14 cellular contexts compared by ENCODE assay signal in the genomic region with DNA sequence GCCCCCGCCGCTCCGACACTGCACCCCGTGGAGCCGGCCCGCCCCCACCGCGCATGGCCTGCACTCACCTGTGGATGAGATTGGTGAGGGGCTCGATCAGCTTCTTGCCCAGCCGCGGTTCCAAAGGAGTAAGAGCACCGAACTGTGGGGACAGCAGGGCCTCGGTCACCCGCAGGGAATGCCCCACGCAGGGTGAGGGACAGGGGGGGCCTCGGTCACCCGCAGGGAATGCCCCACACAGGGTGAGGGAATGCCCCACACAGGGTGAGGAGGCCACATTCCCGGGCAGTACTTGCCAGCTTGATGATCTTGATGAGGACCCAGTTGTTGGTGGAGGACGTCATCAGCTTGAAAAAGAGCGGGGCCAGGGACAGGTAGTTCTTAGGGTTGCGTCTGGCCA. TPM values are rescaled to one million over a fixed set of nuclear protein-coding genes. Genes with fewer than 3 reads are reported as not detected.
A peak's percentile ranks its signal among the peaks of the same experiment; 100 is the strongest.
DNase-seq lines count a peak whose midpoint lies in the region; ATAC-seq and TF ChIP-seq lines count a peak whose summit lies in the region.
"Had no signal": no experiment of that assay in that cellular context is flagged by ENCODE, and none has a peak within 500 bp of the region (broad histone marks: within the 10 kb centered on the region; RNA-seq: fewer than 3 reads in every experiment).

No MANE protein-coding gene starts in this region.

- no peak overlapping the region for H2BK120ac ChIP-seq in neuronal stem cell (ENCODE audit: low read depth, low read length)

- H3K79me1 ChIP-seq in neuronal stem cell (ENCODE audit: low read depth, low read length) = peaks cover 33% of the 10 kb centered on the region

- H2AFZ ChIP-seq in neuronal stem cell (ENCODE audit: low read length) (no peak overlapping the region), mammary epithelial cell (ENCODE audit: low read depth, low read length) (no peak overlapping the region), osteoblast (ENCODE audit: low read length) (no peak overlapping the region)

- WGBS in heart right ventricle, 2 donors = 87 to 89% methylated on average over 21 of the region's 21 CpGs
- WGBS in neuronal stem cell (ENCODE audit: extremely low coverage in 2 of 2, insufficient read length in 2 of 2, insufficient replicate concordance in 1 of 2), 2 donors = no CpG with 5 or more reads among the region's 21 CpGs
- 97% methylated on average over 12 of the region's 21 CpGs for WGBS in mammary epithelial cell (ENCODE audit: low coverage, missing lambda C conversion rate)

- H3K27me3 ChIP-seq in heart right ventricle (no peaks in the 10 kb centered on the region), neuronal stem cell (ENCODE audit: control insufficient read depth in 3 of 3, insufficient read depth in 3 of 3, low read depth in 1 of 3, low read length in 3 of 3) (no peaks in the 10 kb centered on the region), mammary epithelial cell (ENCODE audit: insufficient read depth, low read length) (no peaks in the 10 kb centered on the region), osteoblast (ENCODE audit: insufficient read depth, low read length) (no peaks in the 10 kb centered on the region)

- H3K79me2 ChIP-seq in mammary epithelial cell (ENCODE audit: insufficient read depth, low read length) (peaks cover 58% of the 10 kb centered on the region), osteoblast (ENCODE audit: insufficient read depth, low read length) (peaks cover 70% of the 10 kb centered on the region)

- dilution Hi-C loops in mammary epithelial cell (cut with HindIII; ENCODE audit: low sequenced_read_pairs) = no loop called here

- H3K18ac ChIP-seq in neuronal stem cell (ENCODE audit: low read length) = no peak overlapping the region

- no peak; the same call in 1 of the 2 replicates for TF ChIP-seq EP300 in Ishikawa (IDR thresholded peaks at IDR 0.05; ENCODE audit: borderline replicate concordance)

- no peak overlapping the region for H3K4ac ChIP-seq in neuronal stem cell (ENCODE audit: low read length)

- no peak overlapping the region for H3K23ac ChIP-seq in neuronal stem cell (ENCODE audit: low read depth, low read length, poor library complexity)

- H3K4me2 ChIP-seq in neuronal stem cell (ENCODE audit: insufficient read depth, low read length, poor library complexity, severe bottlenecking) (no peak overlapping the region), mammary epithelial cell (ENCODE audit: insufficient read depth, low read depth, low read length) (no peak overlapping the region), osteoblast (ENCODE audit: insufficient read depth, low read length) (no peak overlapping the region)

- peaks cover 0 to 93% (median 36%) of the 10 kb centered on the region in 9 donors for H3K36me3 ChIP-seq in heart right ventricle
- peaks cover 46 to 88% of the 10 kb centered on the region in 2 donors for H3K36me3 ChIP-seq in neuronal stem cell (replicated peaks in 1 of 2; ENCODE audit: control insufficient read depth in 2 of 2, insufficient read depth in 2 of 2, low read length in 2 of 2)
- peaks cover 25% of the 10 kb centered on the region for H3K36me3 ChIP-seq in mammary epithelial cell (ENCODE audit: insufficient read depth, low read length)
- H3K36me3 ChIP-seq in osteoblast (ENCODE audit: insufficient read depth, low read length) = peaks cover 69% of the 10 kb centered on the region

- H3K4me3 Mint-ChIP-seq in glutamatergic neuron (ENCODE audit: unreplicated experiment) = no peak overlapping the region
- H3K4me3 Mint-ChIP-seq: B cell; CD4-positive, alpha-beta T cell had no signal

- H3K4me1 Mint-ChIP-seq in glutamatergic neuron (ENCODE audit: low read depth, unreplicated experiment) = no peaks in the 10 kb centered on the region
- H3K4me1 Mint-ChIP-seq: B cell had no signal

- H2AK5ac ChIP-seq in neuronal stem cell (ENCODE audit: low read depth, low read length) = no peak overlapping the region

- TF ChIP-seq CTCF in heart right ventricle (IDR thresholded peaks at IDR 0.05) (no peak), glutamatergic neuron (IDR thresholded peaks at IDR 0.05; ENCODE audit: partially characterized antibody, unreplicated experiment) (no peak), mammary epithelial cell (conservative IDR thresholded peaks at IDR 0.05 in 1 of 2, IDR thresholded peaks at IDR 0.05 in 1 of 2; ENCODE audit: extremely low read depth in 1 of 2, insufficient read depth in 1 of 2, low read depth in 1 of 2, low read length in 2 of 2) (no peak), osteoblast (IDR thresholded peaks at IDR 0.05; ENCODE audit: extremely low read depth, low read depth, low read length) (no peak)

- no peak overlapping the region for H2BK5ac ChIP-seq in neuronal stem cell (ENCODE audit: low read length)

- BruUV-seq in mammary epithelial cell (replicated peaks; lab: Mats Ljungman, UMichigan) = no TSS peak

- ATAC-seq in Right ventricle myocardium inferior (peak; percentile 9), left ventricle myocardium superior (no peak), heart right ventricle (peak in 5 of 8 donors; percentile 8 to 42 (median 23))
- ATAC-seq: GM12878 had no signal

- CTCF ChIA-PET in mammary epithelial cell (lab: Charles Lee; ENCODE audit: low non-redundant PET) = no interaction called here

- no peak overlapping the region for H2BK12ac ChIP-seq in neuronal stem cell (ENCODE audit: low read length)

- TF ChIP-seq RAD21 in Ishikawa (IDR thresholded peaks at IDR 0.05; ENCODE audit: low read depth) = no peak

- H3K27ac ChIP-seq in heart right ventricle (peak overlapping the region in 9 of 10 donors; percentile 44 to 87 (median 79)), neuronal stem cell (replicated peaks; ENCODE audit: low read length) (no peak overlapping the region), mammary epithelial cell (ENCODE audit: insufficient read depth, low read depth, low read length) (no peak overlapping the region), osteoblast (ENCODE audit: low read depth, low read length) (no peak overlapping the region)

- no peak overlapping the region for H4K8ac ChIP-seq in neuronal stem cell (ENCODE audit: low read depth, low read length)

- in situ Hi-C loops in mammary epithelial cell (cut with MboI; ENCODE audit: low sequenced_read_pairs in 2 of 2) = no loop called here

- peaks cover 2% of the 10 kb centered on the region for H3K27me3 Mint-ChIP-seq in glutamatergic neuron (ENCODE audit: unreplicated experiment)
- H3K27me3 Mint-ChIP-seq: B cell; CD4-positive, alpha-beta T cell had no signal

- DNase-seq in Right ventricle myocardium inferior (ENCODE audit: missing footprints) (no peak), left ventricle myocardium superior (no peak), heart right ventricle (no peak), neuronal stem cell (ENCODE audit: low spot score) (no peak), glutamatergic neuron (no peak), mammary epithelial cell (no peak), osteoblast (ENCODE audit: insufficient read length, low spot score, missing footprints) (no peak)
- DNase-seq: C1 segment of cervical spinal cord; CD4-positive, alpha-beta T cell; DMS79; H7 had no signal

- H3K14ac ChIP-seq in neuronal stem cell (ENCODE audit: low read length) = no peak overlapping the region

- peaks cover 0 to 42% (median 25%) of the 10 kb centered on the region in 9 donors for H3K4me1 ChIP-seq in heart right ventricle
- no peaks in the 10 kb centered on the region for H3K4me1 ChIP-seq in neuronal stem cell (ENCODE audit: control insufficient read depth in 2 of 2, insufficient read depth in 1 of 2, low read depth in 1 of 2, low read length in 2 of 2)
- no peaks in the 10 kb centered on the region for H3K4me1 ChIP-seq in mammary epithelial cell (ENCODE audit: insufficient read depth, low read length)
- H3K4me1 ChIP-seq in osteoblast (ENCODE audit: insufficient read depth, low read length) = no peaks in the 10 kb centered on the region

- H4K20me1 ChIP-seq in mammary epithelial cell (ENCODE audit: insufficient read depth, low read length) (no peaks in the 10 kb centered on the region), osteoblast (ENCODE audit: insufficient read depth, low read length) (peaks cover 49% of the 10 kb centered on the region)

- H3K4me3 ChIP-seq in heart right ventricle = no peak overlapping the region
- no peak overlapping the region for H3K4me3 ChIP-seq in neuronal stem cell (ENCODE audit: low read length in 2 of 2)
- H3K4me3 ChIP-seq in mammary epithelial cell (replicated peaks in 1 of 3; ENCODE audit: insufficient read depth in 1 of 3, low read depth in 2 of 3, low read length in 3 of 3) = no peak overlapping the region
- no peak overlapping the region for H3K4me3 ChIP-seq in osteoblast (ENCODE audit: insufficient read depth, low read length)
- H3K4me3 ChIP-seq: GM12878 had no signal

- no peak overlapping the region for H4K91ac ChIP-seq in neuronal stem cell (ENCODE audit: low read depth, low read length, poor library complexity)

- intact Hi-C loops in Right ventricle myocardium inferior (cut with DNase I) = no loop called here
- intact Hi-C loops in left ventricle myocardium superior (cut with micrococcal nuclease) = no loop called here
- intact Hi-C loops in heart right ventricle (cut with DNase I) = loop anchor here in 1 of 10 donors (5.0 kb wide), 1 partner anchor 988 kb away; no protein-coding TSS in a partner anchor
- intact Hi-C loops in mammary epithelial cell (cut with micrococcal nuclease) = no loop called here

- H3K9ac ChIP-seq in neuronal stem cell (ENCODE audit: low read depth, low read length, poor library complexity) = peak overlapping the region; percentile 4
- H3K9ac ChIP-seq in mammary epithelial cell (ENCODE audit: insufficient read depth, low read length) = no peak overlapping the region

- no peak overlapping the region for H3K27ac Mint-ChIP-seq in glutamatergic neuron (ENCODE audit: unreplicated experiment)
- H3K27ac Mint-ChIP-seq: B cell; CD4-positive, alpha-beta T cell had no signal

- peaks cover 4% of the 10 kb centered on the region for H3K36me3 Mint-ChIP-seq in glutamatergic neuron (ENCODE audit: unreplicated experiment)

- H3K9me3 Mint-ChIP-seq in glutamatergic neuron (ENCODE audit: unreplicated experiment) = peaks cover 3% of the 10 kb centered on the region
- H3K9me3 Mint-ChIP-seq: CD4-positive, alpha-beta T cell had no signal

- no peak overlapping the region for H2BK15ac ChIP-seq in neuronal stem cell (ENCODE audit: low read length)

- H3K9me3 ChIP-seq in heart right ventricle = no peaks in the 10 kb centered on the region
- no peaks in the 10 kb centered on the region for H3K9me3 ChIP-seq in neuronal stem cell (replicated peaks in 1 of 2; ENCODE audit: control insufficient read depth in 2 of 2, insufficient read depth in 1 of 2, low read depth in 1 of 2, low read length in 2 of 2)
- no peaks in the 10 kb centered on the region for H3K9me3 ChIP-seq in mammary epithelial cell (replicated peaks; ENCODE audit: insufficient read depth, low read length)
- H3K9me3 ChIP-seq in osteoblast (ENCODE audit: low read depth, low read length) = no peaks in the 10 kb centered on the region

RNA-seq across cellular contexts. Expression of gene AP3D1, which starts 22.3 kb away (rescaled TPM):
- total RNA-seq in Right ventricle myocardium inferior (71.8 TPM), left ventricle myocardium superior (78.2 TPM), heart right ventricle (100 to 1,000 TPM in 1 of 10 donors, 10 to 100 TPM in 9; 68.4 to 168 (median 81.9) TPM), glutamatergic neuron (ENCODE audit: unreplicated experiment) (133 TPM), mammary epithelial cell (100 to 1,000 TPM; 124 to 143 TPM), osteoblast (119 and 121 TPM in 2 replicates)
- polyA plus RNA-seq in heart right ventricle (10 to 100 TPM; 63.9 to 95.1 TPM), mammary epithelial cell (95.6 TPM)
- polyA plus RNA-seq in neuronal stem cell (2013, experiment 1 of 2) = 60.6 TPM
- 60.3 TPM for polyA plus RNA-seq in neuronal stem cell (2013, experiment 2 of 2)
- polyA minus RNA-seq in mammary epithelial cell = 288 TPM

RNA-seq across cellular contexts. Expression of gene IZUMO4, which starts 32.3 kb away (rescaled TPM):
- total RNA-seq in Right ventricle myocardium inferior = 1.4 TPM
- 1.9 TPM for total RNA-seq in left ventricle myocardium superior
- 1 to 10 TPM; 1.2 to 6.5 (median 2.2) TPM for total RNA-seq in heart right ventricle
- 10 to 100 TPM in 1 of 2 donors, 1 to 10 TPM in 1; 8.6 to 13.1 TPM for polyA plus RNA-seq in heart right ventricle
- polyA plus RNA-seq in neuronal stem cell (2013, experiment 1 of 2) = 2.5 TPM
- 2.3 TPM for polyA plus RNA-seq in neuronal stem cell (2013, experiment 2 of 2)
- 10.6 TPM for total RNA-seq in glutamatergic neuron (ENCODE audit: unreplicated experiment)
- 10 to 100 TPM in 1 of 2 donors, 1 to 10 TPM in 1; 1.2 to 11.2 TPM for total RNA-seq in mammary epithelial cell
- 12.6 TPM for polyA plus RNA-seq in mammary epithelial cell
- 8.8 TPM for polyA minus RNA-seq in mammary epithelial cell
- total RNA-seq in osteoblast = 0.36 and 2.4 TPM in 2 replicates

RNA-seq across cellular contexts. Expression of gene MOB3A, which starts 32.9 kb away (rescaled TPM):
- 14.3 TPM for total RNA-seq in Right ventricle myocardium inferior
- 17.5 TPM for total RNA-seq in left ventricle myocardium superior
- 10 to 100 TPM; 10.0 to 30.5 (median 16.2) TPM for total RNA-seq in heart right ventricle
- polyA plus RNA-seq in heart right ventricle = 10 to 100 TPM in 1 of 2 donors, 1 to 10 TPM in 1; 8.9 to 12.8 TPM
- polyA plus RNA-seq in neuronal stem cell (2013, experiment 1 of 2) = 15.6 TPM
- 16.1 TPM for polyA plus RNA-seq in neuronal stem cell (2013, experiment 2 of 2)
- total RNA-seq in glutamatergic neuron (ENCODE audit: unreplicated experiment) = 66.0 TPM
- total RNA-seq in mammary epithelial cell = 10 to 100 TPM; 22.0 to 91.4 TPM
- polyA plus RNA-seq in mammary epithelial cell = 84.2 TPM
- polyA minus RNA-seq in mammary epithelial cell = 147 TPM
- total RNA-seq in osteoblast = 34.0 and 35.1 TPM in 2 replicates

RNA-seq across cellular contexts. Expression of gene DOT1L, which starts 34.7 kb away (rescaled TPM):
- 9.7 TPM for total RNA-seq in Right ventricle myocardium inferior
- total RNA-seq in left ventricle myocardium superior = 11.9 TPM
- 10 to 100 TPM in 7 of 10 donors, 1 to 10 TPM in 3; 7.0 to 16.0 (median 12.5) TPM for total RNA-seq in heart right ventricle
- polyA plus RNA-seq in heart right ventricle = 10 to 100 TPM in 1 of 2 donors, 1 to 10 TPM in 1; 9.2 to 12.1 TPM
- 38.2 TPM for polyA plus RNA-seq in neuronal stem cell (2013, experiment 1 of 2)
- polyA plus RNA-seq in neuronal stem cell (2013, experiment 2 of 2) = 38.1 TPM
- 71.4 TPM for total RNA-seq in glutamatergic neuron (ENCODE audit: unreplicated experiment)
- 10 to 100 TPM in 1 of 2 donors, 1 to 10 TPM in 1; 4.3 to 25.6 TPM for total RNA-seq in mammary epithelial cell
- 6.3 TPM for polyA plus RNA-seq in mammary epithelial cell
- polyA minus RNA-seq in mammary epithelial cell = 31.7 TPM
- total RNA-seq in osteoblast = 6.9 and 7.1 TPM in 2 replicates

Comparison
In these comparisons a context has a peak if more than half of its experiments do, and no peak if none do; other contexts are left out.
1. H3K27ac ChIP-seq: peak in heart right ventricle (9 of 10); none in neuronal stem cell (single experiment), mammary epithelial cell (single experiment) and osteoblast (single experiment).